In genomic region chr12:105927553-105927952, GRCh38 we compare ENCODE assay signal across 25 cellular contexts.
"Had no signal": no experiment of that assay in that cellular context is flagged by ENCODE, and none has a peak within 500 bp of the region (broad histone marks: within the 10 kb centered on the region; RNA-seq: fewer than 3 reads in every experiment).

No MANE protein-coding gene starts in this region.

- H3K4me3 Mint-ChIP-seq: activated CD8-positive, alpha-beta T cell treated with anti-CD3 and anti-CD28 coated beads, Interleukin-2, amount 10 ng/mL, durations not matched to agents 7 days and 5 days; activated naive CD4-positive, alpha-beta T cell treated with anti-CD3 and anti-CD28 coated beads, Interleukin-2, amount 50 U/mL, for 24 hours; activated T-cell treated with anti-CD3 and anti-CD28 coated beads, Interleukin-2, amount 50 U/mL, for 24 hours; activated T-helper 1 cell treated with anti-CD3 and anti-CD28 coated beads, Interleukin-12 subunit alpha, Interleukin-12 subunit beta, Interleukin-2, Interleukin-4 antibody, amounts not matched to agents 30 ng/mL and 10 ng/mL and 1 ng/mL, durations not matched to agents 14 hours and 24 hours and 36 hours; T-helper 17 cell; WTC11 had no signal

- ATAC-seq: activated CD8-positive, alpha-beta T cell treated with anti-CD3 and anti-CD28 coated beads, Interleukin-2, amount 10 ng/mL, durations not matched to agents 7 days and 5 days; K562; T-helper 17 cell; WTC11 had no signal

- H3K27me3 ChIP-seq: Peyer's patch had no signal

- H3K9me3 Mint-ChIP-seq: activated T-cell treated with anti-CD3 and anti-CD28 coated beads, Interleukin-2, amount 50 U/mL, for 24 hours; activated T-helper 1 cell treated with anti-CD3 and anti-CD28 coated beads, Interleukin-12 subunit alpha, Interleukin-12 subunit beta, Interleukin-2, Interleukin-4 antibody, amounts not matched to agents 30 ng/mL and 10 ng/mL and 1 ng/mL, durations not matched to agents 14 hours and 24 hours and 36 hours had no signal

- H3K36me3 Mint-ChIP-seq: activated naive CD4-positive, alpha-beta T cell treated with anti-CD3 and anti-CD28 coated beads, Interleukin-2, amount 50 U/mL, for 24 hours; WTC11 had no signal

- H3K4me1 Mint-ChIP-seq: activated naive CD4-positive, alpha-beta T cell treated with anti-CD3 and anti-CD28 coated beads, Interleukin-2, amount 50 U/mL, for 24 hours; T-helper 17 cell had no signal

- H3K27ac Mint-ChIP-seq: activated CD8-positive, alpha-beta T cell treated with anti-CD3 and anti-CD28 coated beads, Interleukin-2, amount 10 ng/mL, durations not matched to agents 7 days and 5 days; activated naive CD4-positive, alpha-beta T cell treated with anti-CD3 and anti-CD28 coated beads, Interleukin-2, amount 50 U/mL, for 24 hours; activated T-cell treated with anti-CD3 and anti-CD28 coated beads, Interleukin-2, amount 50 U/mL, for 24 hours; activated T-helper 1 cell treated with anti-CD3 and anti-CD28 coated beads, Interleukin-12 subunit alpha, Interleukin-12 subunit beta, Interleukin-2, Interleukin-4 antibody, amounts not matched to agents 30 ng/mL and 10 ng/mL and 1 ng/mL, durations not matched to agents 14 hours and 24 hours and 36 hours; T-helper 17 cell; WTC11 had no signal

- H3K27me3 Mint-ChIP-seq: activated naive CD4-positive, alpha-beta T cell treated with anti-CD3 and anti-CD28 coated beads, Interleukin-2, amount 50 U/mL, for 24 hours; T-helper 17 cell had no signal

- DNase-seq: activated CD4-positive, alpha-beta T cell treated with anti-CD3 and anti-CD28 coated beads for 48 hours; activated CD4-positive, alpha-beta T cell treated with anti-CD3 and anti-CD28 coated beads, Interleukin-2, amount 50 U/mL, for 4 hours; activated CD4-positive, CD25-positive, alpha-beta regulatory T cell treated with anti-CD3 and anti-CD28 coated beads, Interleukin-2, amount 50 U/mL, for 72 hours; activated CD8-positive, alpha-beta memory T cell treated with anti-CD3 and anti-CD28 coated beads, Interleukin-2, amount 50 U/mL, for 48 hours; activated CD8-positive, alpha-beta T cell treated with anti-CD3 and anti-CD28 coated beads, Interleukin-2, amount 10 ng/mL, durations not matched to agents 7 days and 5 days; activated effector memory CD4-positive, alpha-beta T cell treated with Interleukin-2 at 50 U/mL for 16 hours; activated naive CD4-positive, alpha-beta T cell; activated T-cell treated with anti-CD3 and anti-CD28 coated beads, Interleukin-2, amount 50 U/mL, for 24 hours; aorta; Karpas-422; NCI-H1105 treated with DMSO at 0.1 percent for 48 hours; NCI-H1436 treated with DMSO at 0.1 percent for 48 hours; NCI-H1930; NCI-H2107; NCI-H2171 treated with DMSO at 0.1 percent for 48 hours; NCI-H226; Peyer's patch; SHP77; T-helper 17 cell; T-helper 9 cell had no signal

- H3K4me3 ChIP-seq: K562, Peyer's patch had no signal

- H3K27ac ChIP-seq: Peyer's patch, RWPE1 had no signal

- H3K4me1 ChIP-seq: Peyer's patch had no signal
